Comparison of ENCODE assay signal across 11 cellular contexts in the genomic region with DNA sequence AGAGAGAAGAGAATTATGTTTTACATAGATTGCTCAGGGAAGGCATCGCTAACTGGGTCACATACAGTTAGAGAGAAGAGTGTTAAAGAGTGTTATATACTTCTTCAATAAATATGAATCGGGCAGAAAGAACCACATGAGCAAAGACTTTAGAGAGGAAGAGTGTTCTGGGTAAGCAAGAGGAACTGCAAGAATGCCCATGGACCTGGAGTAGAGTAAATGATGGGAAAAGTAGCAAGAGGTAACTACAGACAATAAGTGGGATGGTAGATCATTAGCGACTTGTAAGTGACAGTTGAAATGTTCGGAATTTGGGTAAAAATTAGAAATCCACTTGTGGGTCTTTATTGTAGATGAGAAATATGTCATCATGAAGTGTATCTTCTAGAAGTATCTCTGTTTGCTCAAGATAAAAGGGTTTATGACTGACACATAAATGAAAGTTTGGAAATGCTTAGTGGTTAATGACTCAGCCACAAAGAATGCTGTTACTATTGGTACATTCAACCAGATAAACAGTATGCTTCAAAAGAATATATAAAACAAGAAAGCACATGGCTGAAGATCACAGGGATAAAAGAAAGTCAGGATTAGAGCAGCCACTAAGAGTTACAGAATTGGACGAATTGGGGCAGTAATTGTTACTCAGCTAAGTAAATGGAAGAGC.
DNase-seq lines count a peak whose midpoint lies in the region; ATAC-seq and TF ChIP-seq lines count a peak whose summit lies in the region.
"Had no signal": no experiment of that assay in that cellular context is flagged by ENCODE, and none has a peak within 500 bp of the region (broad histone marks: within the 10 kb centered on the region; RNA-seq: fewer than 3 reads in every experiment).

No MANE protein-coding gene starts in this region.

- H3K4me1 Mint-ChIP-seq in activated naive CD4-positive, alpha-beta T cell treated with anti-CD3 and anti-CD28 coated beads, Interleukin-2, amount 50 U/mL, for 24 hours, result peaks cover 20% of the 10 kb centered on the region
- H3K4me1 Mint-ChIP-seq: neural crest cell had no signal

- ATAC-seq in RWPE2 (ENCODE audit: low read depth), result peak; percentile 94
- ATAC-seq in GM18870 (IDR thresholded peaks at IDR 0.05; ENCODE audit: unreplicated experiment), result no peak

- H3K27ac ChIP-seq in RWPE2 (ENCODE audit: poor library complexity, severe bottlenecking) (no peak overlapping the region), colonic mucosa (no peak overlapping the region)
- H3K27ac ChIP-seq: KMS-11 had no signal

- TF ChIP-seq CTCF in RWPE2 (IDR thresholded peaks at IDR 0.05; ENCODE audit: poor library complexity, severe bottlenecking) (no peak), fibroblast of mammary gland (conservative IDR thresholded peaks at IDR 0.05; ENCODE audit: control insufficient read depth, insufficient read depth, low read depth, low read length) (no peak), colonic mucosa (IDR thresholded peaks at IDR 0.05) (no peak)

- peaks cover 3% of the 10 kb centered on the region for H3K36me3 Mint-ChIP-seq in activated naive CD4-positive, alpha-beta T cell treated with anti-CD3 and anti-CD28 coated beads, Interleukin-2, amount 50 U/mL, for 24 hours

- no peak overlapping the region for H3K4me3 Mint-ChIP-seq in activated naive CD4-positive, alpha-beta T cell treated with anti-CD3 and anti-CD28 coated beads, Interleukin-2, amount 50 U/mL, for 24 hours
- H3K4me3 Mint-ChIP-seq: dendritic cell treated with granulocyte-macrophage colony-stimulating factor and Interleukin-4, amounts not matched to agents 40 ng/mL and 50 ng/mL, for 4 days; neural crest cell had no signal

- no peaks in the 10 kb centered on the region for H3K27me3 Mint-ChIP-seq in activated naive CD4-positive, alpha-beta T cell treated with anti-CD3 and anti-CD28 coated beads, Interleukin-2, amount 50 U/mL, for 24 hours
- H3K27me3 Mint-ChIP-seq: dendritic cell treated with granulocyte-macrophage colony-stimulating factor and Interleukin-4, amounts not matched to agents 40 ng/mL and 50 ng/mL, for 4 days had no signal

- H3K36me3 ChIP-seq in RWPE2 (ENCODE audit: low read depth) (no peaks in the 10 kb centered on the region), colonic mucosa (no peaks in the 10 kb centered on the region)

- no peak overlapping the region for H3K9ac ChIP-seq in colonic mucosa (ENCODE audit: low read depth in 2 of 2, low read length in 2 of 2)
- H3K9ac ChIP-seq: KMS-11 had no signal

- H3K9me3 Mint-ChIP-seq in activated naive CD4-positive, alpha-beta T cell treated with anti-CD3 and anti-CD28 coated beads, Interleukin-2, amount 50 U/mL, for 24 hours, result peaks cover 5% of the 10 kb centered on the region
- H3K9me3 Mint-ChIP-seq: neural crest cell had no signal

- intact Hi-C loops in colonic mucosa (cut with DNase I), result no loop called here

- DNase-seq in activated naive CD4-positive, alpha-beta T cell treated with Interleukin-2 at 50 U/mL for 16 hours, result no peak
- DNase-seq in RWPE2 (ENCODE audit: low spot score), result no peak
- peak; percentile 92 for DNase-seq in fibroblast of mammary gland (ENCODE audit: low read depth)
- peak; percentile 61 for DNase-seq in stromal cell of bone marrow (ENCODE audit: low read depth)
- DNase-seq in colonic mucosa, result no peak
- DNase-seq in islet precursor cell, result no peak

- H3K9me3 ChIP-seq in RWPE2 (ENCODE audit: severe bottlenecking) (no peaks in the 10 kb centered on the region), colonic mucosa (no peaks in the 10 kb centered on the region)

- H3K27ac Mint-ChIP-seq in activated naive CD4-positive, alpha-beta T cell treated with anti-CD3 and anti-CD28 coated beads, Interleukin-2, amount 50 U/mL, for 24 hours, result peak overlapping the region; percentile 88
- H3K27ac Mint-ChIP-seq: dendritic cell treated with granulocyte-macrophage colony-stimulating factor and Interleukin-4, amounts not matched to agents 40 ng/mL and 50 ng/mL, for 4 days had no signal

- peaks cover 11% of the 10 kb centered on the region for H3K4me1 ChIP-seq in RWPE2 (ENCODE audit: insufficient read depth, poor library complexity, severe bottlenecking)
- H3K4me1 ChIP-seq in colonic mucosa, result no peaks in the 10 kb centered on the region

- H3K4me3 ChIP-seq in RWPE2 (ENCODE audit: severe bottlenecking) (no peak overlapping the region), fibroblast of mammary gland (ENCODE audit: control insufficient read depth, low read depth, low read length) (no peak overlapping the region), colonic mucosa (no peak overlapping the region)

- H3K27me3 ChIP-seq in RWPE2 (ENCODE audit: insufficient read depth, poor library complexity, severe bottlenecking) (peaks cover 4% of the 10 kb centered on the region), colonic mucosa (no peaks in the 10 kb centered on the region)

Comparison
In these comparisons a context has a peak if more than half of its experiments do, and no peak if none do; other contexts are left out.
1. DNase-seq: peak in fibroblast of mammary gland (single experiment) and stromal cell of bone marrow (single experiment); none in activated naive CD4-positive, alpha-beta T cell treated with Interleukin-2 at 50 U/mL for 16 hours (single experiment), RWPE2 (single experiment), colonic mucosa (single experiment) and islet precursor cell (single experiment).